ENCODE assay signal across 21 cellular contexts in the genomic region with DNA sequence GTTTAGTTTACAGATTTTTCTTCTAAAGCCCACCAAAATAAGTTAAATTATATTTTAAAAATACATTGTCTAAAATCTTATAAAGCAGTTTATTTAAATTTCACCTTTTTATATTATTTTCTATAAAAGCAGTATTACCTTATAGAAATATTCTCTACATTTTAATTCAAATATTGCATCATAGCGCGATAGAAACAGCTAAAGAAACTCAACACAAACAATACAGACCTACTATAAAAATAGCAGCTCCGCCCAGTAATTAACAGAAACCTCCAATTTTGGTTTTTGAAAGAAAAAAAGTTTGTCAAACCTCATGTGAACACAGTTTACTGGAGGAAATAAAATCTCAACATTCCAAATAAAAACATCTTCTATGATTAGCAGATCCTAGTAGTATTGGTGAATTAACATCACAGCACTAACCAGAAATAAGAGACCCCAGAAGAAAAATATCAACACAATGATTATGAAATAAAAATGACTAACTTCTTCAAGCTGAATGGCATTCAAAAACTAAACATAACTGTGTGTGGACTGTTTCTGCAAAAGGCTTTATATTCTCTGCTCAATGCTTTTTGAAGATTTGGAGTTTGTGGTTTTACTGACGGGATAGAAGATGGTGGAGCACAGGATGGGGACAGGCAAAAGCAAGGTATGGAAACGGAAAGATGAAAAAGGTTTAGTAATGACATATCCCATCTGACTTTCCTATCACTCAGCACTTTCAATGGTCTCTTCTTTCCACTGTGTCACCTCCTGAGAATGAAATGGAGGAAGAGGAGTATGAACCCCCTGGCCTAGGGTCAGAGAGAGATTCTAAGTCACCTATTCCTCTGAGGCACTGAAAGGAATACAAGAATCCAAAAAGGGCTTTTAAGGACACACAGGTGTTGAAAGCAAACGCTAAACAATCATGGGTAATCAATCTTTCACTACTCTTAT. TPM values are rescaled to one million over a fixed set of nuclear protein-coding genes. Genes with fewer than 3 reads are reported as not detected.
DNase-seq lines count a peak whose midpoint lies in the region; ATAC-seq and TF ChIP-seq lines count a peak whose summit lies in the region.
"Had no signal": no experiment of that assay in that cellular context is flagged by ENCODE, and none has a peak within 500 bp of the region (broad histone marks: within the 10 kb centered on the region; RNA-seq: fewer than 3 reads in every experiment).

No MANE protein-coding gene starts in this region.

- H3K9me3 Mint-ChIP-seq in osteocyte (ENCODE audit: unreplicated experiment): no peaks in the 10 kb centered on the region
- H3K9me3 Mint-ChIP-seq: activated CD4-positive, alpha-beta T cell treated with anti-CD3 and anti-CD28 coated beads, Interleukin-2, amount 10 ng/mL, durations not matched to agents 24 days and 14 days; activated naive CD8-positive, alpha-beta T cell treated with anti-CD3 and anti-CD28 coated beads for 36 hours; CD8-positive, alpha-beta memory T cell had no signal

- no peak for ATAC-seq in GM21526 (IDR thresholded peaks at IDR 0.05; ENCODE audit: low FRiP score, unreplicated experiment)
- ATAC-seq: body of pancreas had no signal

- DNase-seq in EL (peak; percentile 39), LHCN-M2 (ENCODE audit: low read depth) (peak; percentile 36), choroid plexus epithelial cell (ENCODE audit: low read depth) (peak; percentile 62), osteocyte (ENCODE audit: extremely low spot score, unreplicated experiment) (no peak), mesenteric fat pad (ENCODE audit: low spot score) (no peak), GM19238 (ENCODE audit: insufficient read length, low spot score) (no peak)
- no peak for DNase-seq in central memory CD4-positive, alpha-beta T cell
- DNase-seq: activated CD4-positive, alpha-beta T cell treated with anti-CD3 and anti-CD28 coated beads, Interleukin-2, amount 10 ng/mL, durations not matched to agents 24 days and 14 days; activated naive CD8-positive, alpha-beta T cell treated with anti-CD3 and anti-CD28 coated beads for 36 hours; body of pancreas; CD8-positive, alpha-beta memory T cell; DMS153; islet precursor cell; NCI-H2081 treated with DMSO at 0.1 percent for 48 hours; Peyer's patch; small intestine; stimulated activated CD4-positive, alpha-beta T cell treated with anti-CD3 and anti-CD28 coated beads, Interleukin-4, amount 100 ng/mL, for 1 hour; stimulated activated naive CD4-positive, alpha-beta T cell; T-helper 1 cell had no signal

- no peak overlapping the region for H3K4me3 Mint-ChIP-seq in osteocyte (ENCODE audit: unreplicated experiment)
- H3K4me3 Mint-ChIP-seq: activated CD4-positive, alpha-beta T cell treated with anti-CD3 and anti-CD28 coated beads, Interleukin-2, amount 10 ng/mL, durations not matched to agents 24 days and 14 days; activated naive CD8-positive, alpha-beta T cell treated with anti-CD3 and anti-CD28 coated beads for 36 hours; CD8-positive, alpha-beta memory T cell had no signal

- H3K4me1 Mint-ChIP-seq in osteocyte (ENCODE audit: unreplicated experiment): peaks cover 41% of the 10 kb centered on the region

- H3K36me3 Mint-ChIP-seq in osteocyte (ENCODE audit: unreplicated experiment): peaks cover 2% of the 10 kb centered on the region
- H3K36me3 Mint-ChIP-seq: CD8-positive, alpha-beta memory T cell had no signal

- no peaks in the 10 kb centered on the region for H3K27me3 Mint-ChIP-seq in osteocyte (ENCODE audit: unreplicated experiment)
- H3K27me3 Mint-ChIP-seq: activated CD4-positive, alpha-beta T cell treated with anti-CD3 and anti-CD28 coated beads, Interleukin-2, amount 10 ng/mL, durations not matched to agents 24 days and 14 days; activated naive CD8-positive, alpha-beta T cell treated with anti-CD3 and anti-CD28 coated beads for 36 hours; CD8-positive, alpha-beta memory T cell had no signal

- H3K27ac Mint-ChIP-seq in osteocyte (ENCODE audit: unreplicated experiment): peak overlapping the region; percentile 61
- H3K27ac Mint-ChIP-seq: activated CD4-positive, alpha-beta T cell treated with anti-CD3 and anti-CD28 coated beads, Interleukin-2, amount 10 ng/mL, durations not matched to agents 24 days and 14 days; activated naive CD8-positive, alpha-beta T cell treated with anti-CD3 and anti-CD28 coated beads for 36 hours; CD8-positive, alpha-beta memory T cell had no signal

- TF ChIP-seq CTCF in choroid plexus epithelial cell (conservative IDR thresholded peaks at IDR 0.05; ENCODE audit: low read depth, low read length) (no peak), osteocyte (IDR thresholded peaks at IDR 0.05) (no peak)

- no peak overlapping the region for H3K4me3 ChIP-seq in choroid plexus epithelial cell (ENCODE audit: low read depth, low read length)
- H3K4me3 ChIP-seq: body of pancreas, Peyer's patch, prostate gland had no signal

RNA-seq across cellular contexts. Expression of a gene that starts 17.5 kb away (rescaled TPM):
- total RNA-seq in LHCN-M2 (2014; rRNA removed) (35.0 and 41.4 TPM in 2 replicates), osteocyte (35.0 and 47.9 TPM in 2 replicates), mesenteric fat pad (50.1 TPM)
- polyA plus RNA-seq in LHCN-M2 (2012): 8.4 TPM

Comparison
In these comparisons a context has a peak if more than half of its experiments do, and no peak if none do; other contexts are left out.
1. DNase-seq: peak in EL (single experiment), LHCN-M2 (single experiment) and choroid plexus epithelial cell (single experiment); none in osteocyte (single experiment), central memory CD4-positive, alpha-beta T cell (single experiment), mesenteric fat pad (single experiment) and GM19238 (single experiment).